ENCODE assay signal across 1 cellular context in the genomic region with DNA sequence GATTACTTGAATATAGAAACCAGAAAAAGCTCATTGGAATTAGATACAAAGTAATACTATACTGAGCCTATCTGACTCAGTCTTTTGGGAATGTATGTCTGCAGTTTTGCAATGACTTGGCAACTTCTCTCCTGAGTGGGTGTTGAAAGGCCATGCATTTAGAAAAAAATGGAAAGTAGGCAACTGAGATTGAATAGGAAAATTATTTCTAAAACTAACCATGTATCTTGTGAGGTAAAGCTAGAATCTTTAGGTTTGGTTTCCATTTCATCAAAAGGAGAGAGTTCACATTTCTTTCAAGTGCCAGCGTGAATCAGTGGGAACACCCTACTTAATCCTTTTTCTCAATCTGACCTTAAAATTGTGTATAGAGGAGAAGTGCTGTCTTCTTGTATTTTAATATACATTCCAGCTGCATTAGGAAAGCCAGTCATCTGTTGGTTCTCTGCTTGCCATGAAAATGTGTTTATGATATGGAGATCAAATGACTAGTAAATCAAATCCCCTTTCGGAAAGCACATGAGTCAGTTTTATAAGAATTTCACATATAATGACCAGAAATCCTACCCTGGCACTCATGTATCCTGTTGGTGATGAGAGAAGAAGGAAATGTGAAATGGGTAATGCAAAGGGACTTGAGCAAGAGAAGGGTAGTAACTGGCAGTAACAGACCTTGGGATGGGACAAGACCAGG.
TF ChIP-seq lines count a peak whose summit lies in the region.

No MANE protein-coding gene starts in this region.

TF ChIP-seq in A549, 52 proteins besides CTCF, POLR2A, EP300 and RAD21 (continued from another document):
- TF ChIP-seq, protein P1, sequence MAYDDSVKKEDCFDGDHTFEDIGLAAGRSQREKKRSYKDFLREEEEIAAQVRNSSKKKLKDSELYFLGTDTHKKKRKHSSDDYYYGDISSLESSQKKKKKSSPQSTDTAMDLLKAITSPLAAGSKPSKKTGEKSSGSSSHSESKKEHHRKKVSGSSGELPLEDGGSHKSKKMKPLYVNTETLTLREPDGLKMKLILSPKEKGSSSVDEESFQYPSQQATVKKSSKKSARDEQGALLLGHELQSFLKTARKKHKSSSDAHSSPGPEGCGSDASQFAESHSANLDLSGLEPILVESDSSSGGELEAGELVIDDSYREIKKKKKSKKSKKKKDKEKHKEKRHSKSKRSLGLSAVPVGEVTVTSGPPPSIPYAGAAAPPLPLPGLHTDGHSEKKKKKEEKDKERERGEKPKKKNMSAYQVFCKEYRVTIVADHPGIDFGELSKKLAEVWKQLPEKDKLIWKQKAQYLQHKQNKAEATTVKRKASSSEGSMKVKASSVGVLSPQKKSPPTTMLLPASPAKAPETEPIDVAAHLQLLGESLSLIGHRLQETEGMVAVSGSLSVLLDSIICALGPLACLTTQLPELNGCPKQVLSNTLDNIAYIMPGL (CRISPR knock-in tag; IDR thresholded peaks at IDR 0.05; ENCODE audit: borderline replicate concordance): no peak
- TF ChIP-seq MYC (IDR thresholded peaks at IDR 0.05; ENCODE audit: borderline replicate concordance, low read length): no peak
- TF ChIP-seq PHF8 (IDR thresholded peaks at IDR 0.05; ENCODE audit: borderline replicate concordance, low read depth): no peak
- TF ChIP-seq ZNF302 (CRISPR knock-in tag; IDR thresholded peaks at IDR 0.05): no peak
- TF ChIP-seq JUNB (IDR thresholded peaks at IDR 0.05): peak; percentile 87
- 0 out of 3 replicates have a peak, but pooled peaks have one; percentile 6 for TF ChIP-seq SMC3 (IDR thresholded peaks at IDR 0.05)
- no peak for TF ChIP-seq NPAS2 (CRISPR knock-in tag; IDR thresholded peaks at IDR 0.05; ENCODE audit: borderline replicate concordance)
- TF ChIP-seq, protein P2, sequence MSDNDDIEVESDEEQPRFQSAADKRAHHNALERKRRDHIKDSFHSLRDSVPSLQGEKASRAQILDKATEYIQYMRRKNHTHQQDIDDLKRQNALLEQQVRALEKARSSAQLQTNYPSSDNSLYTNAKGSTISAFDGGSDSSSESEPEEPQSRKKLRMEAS (IDR thresholded peaks at IDR 0.05): peak; percentile 29; the same call in 1 of the 2 replicates
- no peak for TF ChIP-seq ZFP36 (IDR thresholded peaks at IDR 0.05; ENCODE audit: borderline replicate concordance, partially characterized antibody)
- no peak for TF ChIP-seq HOXA7 (CRISPR knock-in tag; IDR thresholded peaks at IDR 0.05)
- TF ChIP-seq, protein P3, sequence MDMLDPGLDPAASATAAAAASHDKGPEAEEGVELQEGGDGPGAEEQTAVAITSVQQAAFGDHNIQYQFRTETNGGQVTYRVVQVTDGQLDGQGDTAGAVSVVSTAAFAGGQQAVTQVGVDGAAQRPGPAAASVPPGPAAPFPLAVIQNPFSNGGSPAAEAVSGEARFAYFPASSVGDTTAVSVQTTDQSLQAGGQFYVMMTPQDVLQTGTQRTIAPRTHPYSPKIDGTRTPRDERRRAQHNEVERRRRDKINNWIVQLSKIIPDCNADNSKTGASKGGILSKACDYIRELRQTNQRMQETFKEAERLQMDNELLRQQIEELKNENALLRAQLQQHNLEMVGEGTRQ (IDR thresholded peaks at IDR 0.05): no peak
- TF ChIP-seq CBX2 (IDR thresholded peaks at IDR 0.05; ENCODE audit: borderline replicate concordance, low read depth): no peak
- peak; percentile 94 for TF ChIP-seq MAFK (IDR thresholded peaks at IDR 0.05; ENCODE audit: partially characterized antibody)
- TF ChIP-seq, protein P4, sequence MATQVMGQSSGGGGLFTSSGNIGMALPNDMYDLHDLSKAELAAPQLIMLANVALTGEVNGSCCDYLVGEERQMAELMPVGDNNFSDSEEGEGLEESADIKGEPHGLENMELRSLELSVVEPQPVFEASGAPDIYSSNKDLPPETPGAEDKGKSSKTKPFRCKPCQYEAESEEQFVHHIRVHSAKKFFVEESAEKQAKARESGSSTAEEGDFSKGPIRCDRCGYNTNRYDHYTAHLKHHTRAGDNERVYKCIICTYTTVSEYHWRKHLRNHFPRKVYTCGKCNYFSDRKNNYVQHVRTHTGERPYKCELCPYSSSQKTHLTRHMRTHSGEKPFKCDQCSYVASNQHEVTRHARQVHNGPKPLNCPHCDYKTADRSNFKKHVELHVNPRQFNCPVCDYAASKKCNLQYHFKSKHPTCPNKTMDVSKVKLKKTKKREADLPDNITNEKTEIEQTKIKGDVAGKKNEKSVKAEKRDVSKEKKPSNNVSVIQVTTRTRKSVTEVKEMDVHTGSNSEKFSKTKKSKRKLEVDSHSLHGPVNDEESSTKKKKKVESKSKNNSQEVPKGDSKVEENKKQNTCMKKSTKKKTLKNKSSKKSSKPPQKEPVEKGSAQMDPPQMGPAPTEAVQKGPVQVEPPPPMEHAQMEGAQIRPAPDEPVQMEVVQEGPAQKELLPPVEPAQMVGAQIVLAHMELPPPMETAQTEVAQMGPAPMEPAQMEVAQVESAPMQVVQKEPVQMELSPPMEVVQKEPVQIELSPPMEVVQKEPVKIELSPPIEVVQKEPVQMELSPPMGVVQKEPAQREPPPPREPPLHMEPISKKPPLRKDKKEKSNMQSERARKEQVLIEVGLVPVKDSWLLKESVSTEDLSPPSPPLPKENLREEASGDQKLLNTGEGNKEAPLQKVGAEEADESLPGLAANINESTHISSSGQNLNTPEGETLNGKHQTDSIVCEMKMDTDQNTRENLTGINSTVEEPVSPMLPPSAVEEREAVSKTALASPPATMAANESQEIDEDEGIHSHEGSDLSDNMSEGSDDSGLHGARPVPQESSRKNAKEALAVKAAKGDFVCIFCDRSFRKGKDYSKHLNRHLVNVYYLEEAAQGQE (IDR thresholded peaks at IDR 0.05): no peak
- TF ChIP-seq CEBPB (IDR thresholded peaks at IDR 0.05): peak; percentile 91 to 97
- TF ChIP-seq CHD2 (IDR thresholded peaks at IDR 0.05; ENCODE audit: low read length, partially characterized antibody): no peak
- no peak for TF ChIP-seq MAZ (IDR thresholded peaks at IDR 0.05; ENCODE audit: borderline replicate concordance, low read depth, low read length)
- no peak for TF ChIP-seq HOXB5 (CRISPR knock-in tag; IDR thresholded peaks at IDR 0.05)
- peak; percentile 63; the same call in 1 of the 2 replicates for TF ChIP-seq HES2 (IDR thresholded peaks at IDR 0.05)
- TF ChIP-seq, protein P5, sequence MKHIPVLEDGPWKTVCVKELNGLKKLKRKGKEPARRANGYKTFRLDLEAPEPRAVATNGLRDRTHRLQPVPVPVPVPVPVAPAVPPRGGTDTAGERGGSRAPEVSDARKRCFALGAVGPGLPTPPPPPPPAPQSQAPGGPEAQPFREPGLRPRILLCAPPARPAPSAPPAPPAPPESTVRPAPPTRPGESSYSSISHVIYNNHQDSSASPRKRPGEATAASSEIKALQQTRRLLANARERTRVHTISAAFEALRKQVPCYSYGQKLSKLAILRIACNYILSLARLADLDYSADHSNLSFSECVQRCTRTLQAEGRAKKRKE (CRISPR knock-in tag; IDR thresholded peaks at IDR 0.05; ENCODE audit: low read depth): no peak
- TF ChIP-seq TP53 (CRISPR knock-in tag; IDR thresholded peaks at IDR 0.05): no peak
- no peak for TF ChIP-seq POLR2AphosphoS2 (conservative IDR thresholded peaks at IDR 0.05; ENCODE audit: low read length)
- TF ChIP-seq TFCP2L1 (CRISPR knock-in tag; IDR thresholded peaks at IDR 0.05): no peak
- TF ChIP-seq E2F6 (IDR thresholded peaks at IDR 0.05; ENCODE audit: borderline replicate concordance, low read depth): no peak
- no peak for TF ChIP-seq RCOR1 (IDR thresholded peaks at IDR 0.05; ENCODE audit: low read depth, low read length)
- no peak for TF ChIP-seq RNF2 (IDR thresholded peaks at IDR 0.05; ENCODE audit: borderline replicate concordance, low read depth)
- no peak for TF ChIP-seq FOXS1 (CRISPR knock-in tag; IDR thresholded peaks at IDR 0.05)
- TF ChIP-seq KDM1A (IDR thresholded peaks at IDR 0.05; ENCODE audit: low read depth): no peak
